Comparison of ENCODE assay signal across 1 cellular context in genomic region chr4:87293889-87294288, GRCh38. TPM values are rescaled to one million over a fixed set of nuclear protein-coding genes. Genes with fewer than 3 reads are reported as not detected.
"Had no signal": no experiment of that assay in that cellular context is flagged by ENCODE, and none has a peak within 500 bp of the region (broad histone marks: within the 10 kb centered on the region; RNA-seq: fewer than 3 reads in every experiment).

No MANE protein-coding gene starts in this region.

RNA-seq across cellular contexts. Expression of gene HSD17B13, which starts 28.8 kb away (rescaled TPM):
- total RNA-seq: G401 had no signal
